13 cellular contexts compared by ENCODE assay signal in the genomic region with DNA sequence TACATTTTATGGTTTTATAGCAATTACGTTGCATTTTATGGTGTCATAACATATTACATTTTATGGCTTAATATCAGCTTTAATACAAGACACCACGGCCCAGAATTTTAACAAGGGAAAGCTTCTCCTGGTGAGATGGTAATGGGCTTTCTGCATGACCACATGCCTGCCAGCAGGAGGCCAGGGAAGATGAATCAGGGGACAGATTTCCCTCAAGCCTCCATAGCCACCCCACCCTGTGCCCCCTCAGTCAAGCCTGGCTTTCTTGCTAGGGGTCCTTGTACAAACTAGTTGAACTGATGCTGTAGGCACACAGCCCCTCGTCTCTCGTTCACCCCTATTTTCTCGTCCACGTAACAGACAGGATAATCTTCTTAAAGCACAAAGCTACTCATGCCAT. TPM values are rescaled to one million over a fixed set of nuclear protein-coding genes. Genes with fewer than 3 reads are reported as not detected.
DNase-seq lines count a peak whose midpoint lies in the region; TF ChIP-seq lines count a peak whose summit lies in the region.
"Had no signal": no experiment of that assay in that cellular context is flagged by ENCODE, and none has a peak within 500 bp of the region (broad histone marks: within the 10 kb centered on the region; RNA-seq: fewer than 3 reads in every experiment).

No MANE protein-coding gene starts in this region.

- no peak overlapping the region for H2BK15ac ChIP-seq in H9 (ENCODE audit: low read depth, low read length)

- H2BK120ac ChIP-seq in H9 (ENCODE audit: low read depth, low read length, poor library complexity, severe bottlenecking), result no peak overlapping the region

- no peaks in the 10 kb centered on the region for H3K79me2 ChIP-seq in H9 (ENCODE audit: insufficient read depth, low read length)

- no peak overlapping the region for H3T11ph ChIP-seq in H9 (ENCODE audit: low read length)

- H4K20me1 ChIP-seq in H9 (ENCODE audit: control insufficient read depth, insufficient read depth, insufficient read length), result no peaks in the 10 kb centered on the region

- no peak overlapping the region for H3K4me2 ChIP-seq in H9 (ENCODE audit: insufficient read depth, insufficient read length, low read length)

- in situ Hi-C loops in GM13977 (cut with MboI; ENCODE audit: low pct_unique_long_range_greater_than_20kb, low sequenced_read_pairs, unreplicated experiment), result no loop called here

- H2AK5ac ChIP-seq in H9 (ENCODE audit: insufficient read length, low read length), result no peak overlapping the region

- H3K14ac ChIP-seq in H9 (ENCODE audit: insufficient read depth, low read length), result no peak overlapping the region

- TF ChIP-seq CTCF in Calu3 (IDR thresholded peaks at IDR 0.05; ENCODE audit: unreplicated experiment), result no peak
- peak; percentile 65 for TF ChIP-seq CTCF in H9 (conservative IDR thresholded peaks at IDR 0.05)
- TF ChIP-seq CTCF in brain (conservative IDR thresholded peaks at IDR 0.05), result peak; percentile 15 to 35
- peak; percentile 48 for TF ChIP-seq CTCF in mesothelial cell of epicardium (IDR thresholded peaks at IDR 0.05; ENCODE audit: unreplicated experiment)
- TF ChIP-seq CTCF in GM13977 (IDR thresholded peaks at IDR 0.05; ENCODE audit: extremely low read depth, insufficient read depth, missing control alignments), result no peak

- H3K36me3 Mint-ChIP-seq in Calu3 (ENCODE audit: insufficient read depth, unreplicated experiment) (no peaks in the 10 kb centered on the region), H9 (ENCODE audit: insufficient read depth in 1 of 3, low read depth in 3 of 3) (no peaks in the 10 kb centered on the region), brain (no peaks in the 10 kb centered on the region), mesothelial cell of epicardium (no peaks in the 10 kb centered on the region)
- H3K36me3 Mint-ChIP-seq: naive B cell had no signal

- BruUV-seq in Calu3 (replicated peaks; lab: Mats Ljungman, UMichigan), result no TSS peak

- H3K9me3 Mint-ChIP-seq in Calu3 (ENCODE audit: low read depth, unreplicated experiment), result no peaks in the 10 kb centered on the region
- H3K9me3 Mint-ChIP-seq in H9, result no peaks in the 10 kb centered on the region
- H3K9me3 Mint-ChIP-seq in brain, result peaks cover 3 to 11% (median 4%) of the 10 kb centered on the region in 5 experiments
- H3K9me3 Mint-ChIP-seq in mesothelial cell of epicardium, result no peaks in the 10 kb centered on the region
- H3K9me3 Mint-ChIP-seq: central memory CD8-positive, alpha-beta T cell had no signal

- H3K4me1 Mint-ChIP-seq in Calu3 (ENCODE audit: low read depth, unreplicated experiment) (no peaks in the 10 kb centered on the region), H9 (peaks cover 63 to 68% of the 10 kb centered on the region in 2 experiments), brain (peaks cover 6% of the 10 kb centered on the region), mesothelial cell of epicardium (no peaks in the 10 kb centered on the region)
- H3K4me1 Mint-ChIP-seq: central memory CD8-positive, alpha-beta T cell; naive B cell had no signal

- peak; percentile 7 for DNase-seq in Calu3
- DNase-seq in H9, result peak; percentile 69
- no peak for DNase-seq in mesothelial cell of epicardium (ENCODE audit: low spot score in 2 of 2, unreplicated experiment in 2 of 2)
- no peak for DNase-seq in GM13977 (ENCODE audit: low spot score)
- DNase-seq in NCI-H510A treated with DMSO at 0.1 percent for 48 hours (lab: John Stamatoyannopoulos, UW), result no peak
- no peak for DNase-seq in NCI-H2029 (lab: John Stamatoyannopoulos, UW)
- DNase-seq: activated naive CD4-positive, alpha-beta T cell; GM23248; Kasumi-1; naive B cell had no signal

- peaks cover 79% of the 10 kb centered on the region for H3K27me3 Mint-ChIP-seq in Calu3 (ENCODE audit: unreplicated experiment)
- peaks cover 5% of the 10 kb centered on the region; the same call in 1 of the 2 replicates for H3K27me3 Mint-ChIP-seq in H9 (ENCODE audit: low read depth)
- H3K27me3 Mint-ChIP-seq in brain, result peaks cover 26% of the 10 kb centered on the region
- H3K27me3 Mint-ChIP-seq in mesothelial cell of epicardium (ENCODE audit: low read depth), result peaks cover 32% of the 10 kb centered on the region

- H4K8ac ChIP-seq in H9 (replicated peaks; ENCODE audit: insufficient read length, low read depth, low read length), result no peak overlapping the region

- no peak overlapping the region for H2BK12ac ChIP-seq in H9 (ENCODE audit: insufficient read length, low read depth, low read length)

- no peak overlapping the region for H4K5ac ChIP-seq in H9 (ENCODE audit: insufficient read length, low read depth, low read length)

- peaks cover 21% of the 10 kb centered on the region; the same call in 1 of the 2 replicates for H3K4me1 ChIP-seq in H9 (ENCODE audit: insufficient read depth, low read length)

- H2BK5ac ChIP-seq in H9 (ENCODE audit: insufficient read length, low read length), result no peak overlapping the region

- H3K9ac ChIP-seq in H9 (ENCODE audit: extremely low read depth, insufficient read length, low read length), result no peak overlapping the region
- H3K9ac ChIP-seq: GM23248 had no signal

- CTCF ChIA-PET in Calu3 (lab: Charles Lee), result interaction anchor here (0.6 kb wide), 1 partner anchor 76 kb away, joined by 3 read pairs; no protein-coding TSS in a partner anchor

- H3K56ac ChIP-seq in H9 (ENCODE audit: insufficient read length, low read depth, low read length), result no peak overlapping the region

- no peak overlapping the region for H2AFZ ChIP-seq in H9 (ENCODE audit: low read length)
- H2AFZ ChIP-seq: GM23248 had no signal

- H3K9me3 ChIP-seq in H9 (ENCODE audit: control insufficient read depth, low read depth, low read length), result no peaks in the 10 kb centered on the region

- H3K27ac ChIP-seq in H9 (ENCODE audit: insufficient read length, low read depth, low read length), result no peak overlapping the region
- H3K27ac ChIP-seq: GM23248, skin epidermis had no signal

- no peaks in the 10 kb centered on the region for H3K79me1 ChIP-seq in H9 (ENCODE audit: insufficient read depth, low read depth, low read length, poor library complexity, severe bottlenecking)

- no peaks in the 10 kb centered on the region for H3K27me3 ChIP-seq in H9 (ENCODE audit: insufficient read depth, low read length)

- H3K4me3 Mint-ChIP-seq in Calu3 (ENCODE audit: low read depth, unreplicated experiment) (no peak overlapping the region), H9 (no peak overlapping the region; a peak in 1 of 5 replicates), brain (no peak overlapping the region), mesothelial cell of epicardium (no peak overlapping the region)
- H3K4me3 Mint-ChIP-seq: central memory CD8-positive, alpha-beta T cell; naive B cell had no signal

- no peak overlapping the region for H4K91ac ChIP-seq in H9 (ENCODE audit: insufficient read length, low read depth, low read length)

- no peaks in the 10 kb centered on the region for H3K23me2 ChIP-seq in H9 (ENCODE audit: insufficient read length, low read depth, low read length, poor library complexity, severe bottlenecking)

- H3K23ac ChIP-seq in H9 (ENCODE audit: insufficient read length, low read depth, low read length), result no peak overlapping the region

- H3K18ac ChIP-seq in H9 (ENCODE audit: insufficient read length, low read depth, low read length), result no peak overlapping the region

- H2BK20ac ChIP-seq in H9 (ENCODE audit: low read depth, low read length, poor library complexity, severe bottlenecking), result no peak overlapping the region

- H3K27ac Mint-ChIP-seq in Calu3 (ENCODE audit: unreplicated experiment) (no peak overlapping the region), H9 (peak overlapping the region in 1 of 3 experiments; percentile 94; a peak in 1 of 7 replicates), brain (peak overlapping the region in 2 of 5 experiments; percentile 29 to 32), mesothelial cell of epicardium (no peak overlapping the region)
- H3K27ac Mint-ChIP-seq: naive B cell had no signal

- intact Hi-C loops in Calu3 (cut with micrococcal nuclease; ENCODE audit: unreplicated experiment), result loop anchor here (5.0 kb wide), 1 partner anchor 118 kb away; no protein-coding TSS in a partner anchor

- H3K4ac ChIP-seq in H9 (ENCODE audit: low read depth, low read length), result no peak overlapping the region

- WGBS in H9 (ENCODE audit: extremely low coverage, insufficient read length, low lambda C conversion rate), result no CpG with 5 or more reads among the region's 6 CpGs

RNA-seq across cellular contexts. Expression of a gene that starts 56.6 kb away (rescaled TPM):
- 2.0 and 2.6 TPM in 2 replicates for total RNA-seq in Calu3 (2022)
- total RNA-seq in H9 (2021), result 3.0 and 3.2 TPM in 2 replicates
- 70.7 TPM for polyA plus RNA-seq in brain (ENCODE audit: insufficient read depth, low read depth, low replicate concordance)
- total RNA-seq in mesothelial cell of epicardium, result 13.5 to 16.8 TPM (median 15.7 TPM) in 3 replicates

Comparison
In these comparisons a context has a peak if more than half of its experiments do, and no peak if none do; other contexts are left out.
1. DNase-seq: peak in Calu3 (single experiment) and H9 (single experiment); none in mesothelial cell of epicardium (0 of 2), GM13977 (single experiment), NCI-H510A treated with DMSO at 0.1 percent for 48 hours (single experiment) and NCI-H2029 (single experiment).
2. CTCF ChIP-seq: peak in H9 (single experiment), brain (2 of 2) and mesothelial cell of epicardium (single experiment); none in Calu3 (single experiment) and GM13977 (single experiment).